Comparison of ENCODE assay signal across 22 cellular contexts in the genomic region with DNA sequence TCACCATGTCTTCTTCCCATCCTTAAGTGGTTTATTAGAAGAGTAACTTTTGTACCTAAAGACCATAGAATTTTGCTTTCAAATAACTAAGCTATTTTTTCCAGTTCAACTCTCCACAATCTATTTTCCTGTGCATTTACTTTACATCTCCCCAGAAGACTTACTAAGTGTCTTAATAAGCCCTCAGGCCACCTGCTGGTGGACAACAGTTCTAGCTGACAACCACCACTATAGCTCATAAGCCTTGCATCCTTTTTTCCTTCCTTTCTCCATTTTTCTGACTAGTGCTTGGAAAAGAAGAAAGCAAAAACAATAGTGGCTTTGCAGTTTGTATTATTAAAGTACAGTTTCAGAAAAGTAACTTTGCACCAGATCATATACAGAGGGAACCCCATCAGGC.
DNase-seq lines count a peak whose midpoint lies in the region; ATAC-seq and TF ChIP-seq lines count a peak whose summit lies in the region.
"Had no signal": no experiment of that assay in that cellular context is flagged by ENCODE, and none has a peak within 500 bp of the region (broad histone marks: within the 10 kb centered on the region; RNA-seq: fewer than 3 reads in every experiment).

No MANE protein-coding gene starts in this region.

- H3K9me2 ChIP-seq in Karpas-422 (replicated peaks; ENCODE audit: insufficient read depth, low read length) = no peaks in the 10 kb centered on the region

- no peak overlapping the region for H3K4me2 ChIP-seq in Karpas-422 (ENCODE audit: low read depth, low read length, poor library complexity, severe bottlenecking)

- no peak overlapping the region for H3K27ac Mint-ChIP-seq in activated CD8-positive, alpha-beta memory T cell treated with anti-CD3 and anti-CD28 coated beads, Interleukin-2, amount 10 ng/mL, durations not matched to agents 7 days and 5 days
- H3K27ac Mint-ChIP-seq in natural killer cell treated with Interleukin-12 subunit alpha and Interleukin-12 subunit beta and Interleukin-15 and Interleukin-18, amount 100 ng/mL, for 72 hours = no peak overlapping the region
- H3K27ac Mint-ChIP-seq: activated CD4-positive, alpha-beta memory T cell treated with anti-CD3 and anti-CD28 coated beads, Interleukin-2, amount 10 ng/mL, durations not matched to agents 7 days and 5 days; activated naive CD4-positive, alpha-beta T cell treated with anti-CD3 and anti-CD28 coated beads, Interleukin-2, amount 10 ng/mL, durations not matched to agents 7 days and 5 days; activated T-cell treated with anti-CD3 and anti-CD28 coated beads, Interleukin-2, amount 50 U/mL, for 24 hours; B cell; memory B cell; naive B cell; stimulated activated naive CD8-positive, alpha-beta T cell treated with anti-CD3 and anti-CD28 coated beads, Interleukin-15, Interleukin-2, amounts not matched to agents 100 ng/mL and 50 ng/mL, for 24 hours had no signal

- no peaks in the 10 kb centered on the region for H3K79me2 ChIP-seq in Karpas-422 (ENCODE audit: low read length)

- H4K20me1 ChIP-seq in Karpas-422 (ENCODE audit: insufficient read depth, low read depth, low read length) = no peaks in the 10 kb centered on the region

- H3K27me3 ChIP-seq in Karpas-422 (ENCODE audit: low read length) (no peaks in the 10 kb centered on the region), HAP-1 (ENCODE audit: low read depth) (no peaks in the 10 kb centered on the region)
- H3K27me3 ChIP-seq: ovary had no signal

- H2AFZ ChIP-seq in Karpas-422 (ENCODE audit: low read length) = no peak overlapping the region

- in situ Hi-C loops in astrocyte of the spinal cord (cut with HindIII; ENCODE audit: low sequenced_read_pairs) = no loop called here
- in situ Hi-C loops in HAP-1 (cut with MboI; ENCODE audit: low sequenced_read_pairs) = no loop called here

- CTCF ChIA-PET in activated CD8-positive, alpha-beta memory T cell treated with anti-CD3 and anti-CD28 coated beads, Interleukin-2, amount 10 ng/mL, durations not matched to agents 7 days and 5 days (lab: Charles Lee) = no interaction called here

- no peaks in the 10 kb centered on the region for H3K27me3 Mint-ChIP-seq in activated CD8-positive, alpha-beta memory T cell treated with anti-CD3 and anti-CD28 coated beads, Interleukin-2, amount 10 ng/mL, durations not matched to agents 7 days and 5 days
- H3K27me3 Mint-ChIP-seq in natural killer cell treated with Interleukin-12 subunit alpha and Interleukin-12 subunit beta and Interleukin-15 and Interleukin-18, amount 100 ng/mL, for 72 hours = no peaks in the 10 kb centered on the region
- H3K27me3 Mint-ChIP-seq: activated CD4-positive, alpha-beta memory T cell treated with anti-CD3 and anti-CD28 coated beads, Interleukin-2, amount 10 ng/mL, durations not matched to agents 7 days and 5 days; activated naive CD4-positive, alpha-beta T cell treated with anti-CD3 and anti-CD28 coated beads, Interleukin-2, amount 10 ng/mL, durations not matched to agents 7 days and 5 days; B cell; naive B cell; stimulated activated naive CD8-positive, alpha-beta T cell treated with anti-CD3 and anti-CD28 coated beads, Interleukin-15, Interleukin-2, amounts not matched to agents 100 ng/mL and 50 ng/mL, for 24 hours had no signal

- H3K9me3 Mint-ChIP-seq in activated CD8-positive, alpha-beta memory T cell treated with anti-CD3 and anti-CD28 coated beads, Interleukin-2, amount 10 ng/mL, durations not matched to agents 7 days and 5 days (ENCODE audit: low read depth) = peaks cover 18% of the 10 kb centered on the region
- peaks cover 11% of the 10 kb centered on the region for H3K9me3 Mint-ChIP-seq in natural killer cell treated with Interleukin-12 subunit alpha and Interleukin-12 subunit beta and Interleukin-15 and Interleukin-18, amount 100 ng/mL, for 72 hours

- DNase-seq in GM12865 (ENCODE audit: low read depth) = peak; percentile 33
- DNase-seq in Karpas-422 = peak; percentile 63
- no peak for DNase-seq in astrocyte of the spinal cord (ENCODE audit: low read depth, low spot score)
- peak; percentile 47 for DNase-seq in iris pigment epithelial cell (ENCODE audit: low read depth)
- DNase-seq in HAP-1 (ENCODE audit: low spot score in 2 of 2) = no peak
- no peak for DNase-seq in activated CD8-positive, alpha-beta memory T cell treated with anti-CD3 and anti-CD28 coated beads, Interleukin-2, amount 10 ng/mL, durations not matched to agents 7 days and 5 days
- no peak for DNase-seq in natural killer cell treated with Interleukin-12 subunit alpha and Interleukin-12 subunit beta and Interleukin-15 and Interleukin-18, amount 100 ng/mL, for 72 hours (ENCODE audit: low spot score)
- DNase-seq: activated CD4-positive, alpha-beta memory T cell treated with anti-CD3 and anti-CD28 coated beads, Interleukin-2, amount 10 ng/mL, durations not matched to agents 7 days and 5 days; activated naive CD4-positive, alpha-beta T cell treated with anti-CD3 and anti-CD28 coated beads, Interleukin-2, amount 10 ng/mL, durations not matched to agents 7 days and 5 days; activated T-cell treated with anti-CD3 and anti-CD28 coated beads, Interleukin-2, amount 50 U/mL, for 24 hours; anterior cingulate cortex; HCEC 1CT; naive B cell; NCI-H1105; NCI-H2081 treated with DMSO at 0.1 percent for 48 hours; NCI-H510A treated with DMSO at 0.1 percent for 48 hours; ovary; SHP77 treated with DMSO at 0.1 percent for 48 hours; stimulated activated CD4-positive, alpha-beta T cell treated with anti-CD3 and anti-CD28 coated beads, Interleukin-1b, Interleukin-23, amount 100 ng/mL, for 48 hours had no signal

- no peaks in the 10 kb centered on the region for H3K36me3 Mint-ChIP-seq in activated CD8-positive, alpha-beta memory T cell treated with anti-CD3 and anti-CD28 coated beads, Interleukin-2, amount 10 ng/mL, durations not matched to agents 7 days and 5 days
- peaks cover 5% of the 10 kb centered on the region for H3K36me3 Mint-ChIP-seq in natural killer cell treated with Interleukin-12 subunit alpha and Interleukin-12 subunit beta and Interleukin-15 and Interleukin-18, amount 100 ng/mL, for 72 hours
- H3K36me3 Mint-ChIP-seq: activated naive CD4-positive, alpha-beta T cell treated with anti-CD3 and anti-CD28 coated beads, Interleukin-2, amount 10 ng/mL, durations not matched to agents 7 days and 5 days had no signal

- H3K4me1 ChIP-seq in Karpas-422 (ENCODE audit: low read length) (peaks cover 5% of the 10 kb centered on the region), HAP-1 (no peaks in the 10 kb centered on the region)

- H3K4me1 Mint-ChIP-seq in activated CD8-positive, alpha-beta memory T cell treated with anti-CD3 and anti-CD28 coated beads, Interleukin-2, amount 10 ng/mL, durations not matched to agents 7 days and 5 days = no peaks in the 10 kb centered on the region
- peaks cover 0 to 4% of the 10 kb centered on the region in 2 donors for H3K4me1 Mint-ChIP-seq in natural killer cell treated with Interleukin-12 subunit alpha and Interleukin-12 subunit beta and Interleukin-15 and Interleukin-18, amount 100 ng/mL, for 72 hours (ENCODE audit: low read depth in 2 of 2)
- H3K4me1 Mint-ChIP-seq: activated CD4-positive, alpha-beta memory T cell treated with anti-CD3 and anti-CD28 coated beads, Interleukin-2, amount 10 ng/mL, durations not matched to agents 7 days and 5 days; activated naive CD4-positive, alpha-beta T cell treated with anti-CD3 and anti-CD28 coated beads, Interleukin-2, amount 10 ng/mL, durations not matched to agents 7 days and 5 days; B cell; memory B cell; naive B cell had no signal

- no peak overlapping the region for H3K27ac ChIP-seq in Karpas-422 (ENCODE audit: low read length)
- H3K27ac ChIP-seq: ovary had no signal

- H3K36me3 ChIP-seq in Karpas-422 (ENCODE audit: insufficient read depth, low read length) (no peaks in the 10 kb centered on the region; the same call in 1 of the 2 replicates), HAP-1 (replicated peaks) (no peaks in the 10 kb centered on the region)
- H3K36me3 ChIP-seq: ovary had no signal

- H3K4me3 Mint-ChIP-seq in activated CD8-positive, alpha-beta memory T cell treated with anti-CD3 and anti-CD28 coated beads, Interleukin-2, amount 10 ng/mL, durations not matched to agents 7 days and 5 days = no peak overlapping the region
- no peak overlapping the region for H3K4me3 Mint-ChIP-seq in natural killer cell treated with Interleukin-12 subunit alpha and Interleukin-12 subunit beta and Interleukin-15 and Interleukin-18, amount 100 ng/mL, for 72 hours
- H3K4me3 Mint-ChIP-seq: activated CD4-positive, alpha-beta memory T cell treated with anti-CD3 and anti-CD28 coated beads, Interleukin-2, amount 10 ng/mL, durations not matched to agents 7 days and 5 days; activated naive CD4-positive, alpha-beta T cell treated with anti-CD3 and anti-CD28 coated beads, Interleukin-2, amount 10 ng/mL, durations not matched to agents 7 days and 5 days; activated T-cell treated with anti-CD3 and anti-CD28 coated beads, Interleukin-2, amount 50 U/mL, for 24 hours; B cell; memory B cell; naive B cell; stimulated activated naive CD8-positive, alpha-beta T cell treated with anti-CD3 and anti-CD28 coated beads, Interleukin-15, Interleukin-2, amounts not matched to agents 100 ng/mL and 50 ng/mL, for 24 hours had no signal

- no peaks in the 10 kb centered on the region; the same call in 1 of the 2 replicates for H3K9me3 ChIP-seq in Karpas-422 (ENCODE audit: low read length)
- peaks cover 3% of the 10 kb centered on the region; the same call in 1 of the 2 replicates for H3K9me3 ChIP-seq in HAP-1
- H3K9me3 ChIP-seq: ovary had no signal

- TF ChIP-seq CTCF in GM12865 (IDR thresholded peaks at IDR 0.05; ENCODE audit: insufficient read depth, low read depth, low read length, missing control alignments) (no peak), astrocyte of the spinal cord (IDR thresholded peaks at IDR 0.05; ENCODE audit: low read depth, low read length) (peak; percentile 16)

- no peak for ATAC-seq in activated CD8-positive, alpha-beta memory T cell treated with anti-CD3 and anti-CD28 coated beads, Interleukin-2, amount 10 ng/mL, durations not matched to agents 7 days and 5 days
- ATAC-seq in natural killer cell treated with Interleukin-12 subunit alpha and Interleukin-12 subunit beta and Interleukin-15 and Interleukin-18, amount 100 ng/mL, for 72 hours = no peak

- no peak overlapping the region for H3K9ac ChIP-seq in Karpas-422 (ENCODE audit: low read length)

- H3K4me3 ChIP-seq in GM12865 (ENCODE audit: low read depth, low read length) (no peak overlapping the region), Karpas-422 (ENCODE audit: low read length) (no peak overlapping the region), astrocyte of the spinal cord (ENCODE audit: low read depth, low read length) (no peak overlapping the region), HAP-1 (no peak overlapping the region)
- H3K4me3 ChIP-seq: ovary had no signal

Comparison
In these comparisons a context has a peak if more than half of its experiments do, and no peak if none do; other contexts are left out.
1. DNase-seq: peak in GM12865 (single experiment), Karpas-422 (single experiment) and iris pigment epithelial cell (single experiment); none in astrocyte of the spinal cord (single experiment), HAP-1 (0 of 2), activated CD8-positive, alpha-beta memory T cell treated with anti-CD3 and anti-CD28 coated beads, Interleukin-2, amount 10 ng/mL, durations not matched to agents 7 days and 5 days (single experiment) and natural killer cell treated with Interleukin-12 subunit alpha and Interleukin-12 subunit beta and Interleukin-15 and Interleukin-18, amount 100 ng/mL, for 72 hours (single experiment).